Comparison of ENCODE assay signal across 8 cellular contexts in genomic region chr9:93413530-93413929, GRCh38.
"Had no signal": no experiment of that assay in that cellular context is flagged by ENCODE, and none has a peak within 500 bp of the region (broad histone marks: within the 10 kb centered on the region; RNA-seq: fewer than 3 reads in every experiment).

No MANE protein-coding gene starts in this region.

- H3K36me3 ChIP-seq: HAP-1 had no signal

- H3K27ac ChIP-seq: GM23248, HL-60 had no signal

- ATAC-seq: HCT116 had no signal

- H3K4me3 ChIP-seq: GM23248, HAP-1 had no signal

- DNase-seq: GM23248, GOT3, H7, HFFc6, KG1 had no signal

- H2AFZ ChIP-seq: GM23248 had no signal

- H3K9me3 ChIP-seq: HAP-1 had no signal

- H3K9ac ChIP-seq: GM23248 had no signal
